ENCODE assay signal across 23 cellular contexts in the genomic region with DNA sequence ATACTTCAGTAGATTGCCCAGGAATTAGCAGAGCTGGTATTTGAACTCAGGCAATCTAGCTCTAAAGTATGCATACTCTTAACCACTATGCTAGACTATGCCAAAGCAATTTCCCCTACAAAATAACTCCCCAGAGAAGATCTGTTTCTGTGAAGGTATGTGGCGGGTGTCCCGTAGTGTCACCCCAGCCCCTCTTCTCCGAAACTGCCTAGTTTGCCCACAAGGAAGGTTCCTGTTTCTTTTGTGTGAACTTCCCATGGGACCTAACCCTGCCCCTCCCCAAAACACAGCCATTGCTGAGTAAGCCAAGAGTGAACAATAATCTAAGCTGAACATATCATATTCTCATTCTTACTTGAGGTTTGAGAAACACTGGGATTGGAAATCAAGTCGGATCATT.
"Had no signal": no experiment of that assay in that cellular context is flagged by ENCODE, and none has a peak within 500 bp of the region (broad histone marks: within the 10 kb centered on the region; RNA-seq: fewer than 3 reads in every experiment).

No MANE protein-coding gene starts in this region.

- H3K4me2 ChIP-seq: neural progenitor cell had no signal

- H3K4me1 Mint-ChIP-seq: brain, neural progenitor cell had no signal

- H3K36me3 ChIP-seq: lower lobe of right lung, neural progenitor cell, right lobe of liver, WERI-Rb-1 had no signal

- H3K9me3 ChIP-seq: right lobe of liver, testis had no signal

- H3K27me3 Mint-ChIP-seq: activated CD8-positive, alpha-beta memory T cell treated with anti-CD3 and anti-CD28 coated beads, Interleukin-2, amount 10 ng/mL, durations not matched to agents 7 days and 5 days; brain; type B pancreatic cell had no signal

- H3K27ac ChIP-seq: foreskin keratinocyte, lower lobe of right lung, neural progenitor cell, right lobe of liver, skin epidermis, testis, WERI-Rb-1 had no signal

- DNase-seq: activated CD4-positive, alpha-beta T cell treated with anti-CD3 and anti-CD28 coated beads for 1 hour; activated CD4-positive, alpha-beta T cell treated with anti-CD3 and anti-CD28 coated beads, Interleukin-2, amount 50 U/mL, for 4 hours; activated CD8-positive, alpha-beta memory T cell treated with anti-CD3 and anti-CD28 coated beads, Interleukin-2, amount 10 ng/mL, durations not matched to agents 7 days and 5 days; activated gamma-delta T cell; activated T-cell treated with anti-CD3 and anti-CD28 coated beads for 4 hours; aorta; foreskin keratinocyte; kidney; lower lobe of right lung; mesendoderm; mucosa of descending colon; posterior cingulate gyrus; right lobe of liver; stimulated activated CD4-positive, alpha-beta T cell treated with anti-CD3 and anti-CD28 coated beads, Interleukin-1b, Interleukin-23, amount 100 ng/mL, for 48 hours; T-helper 1 cell; testis; WERI-Rb-1 had no signal

- H3K27ac Mint-ChIP-seq: activated CD8-positive, alpha-beta memory T cell treated with anti-CD3 and anti-CD28 coated beads, Interleukin-2, amount 10 ng/mL, durations not matched to agents 7 days and 5 days; brain; neural progenitor cell; type B pancreatic cell had no signal

- H3K4me1 ChIP-seq: foreskin keratinocyte, lower lobe of right lung, neural progenitor cell, right lobe of liver, testis had no signal

- H3K4me3 ChIP-seq: lower lobe of right lung, mucosa of descending colon, neural progenitor cell, right lobe of liver, skin epidermis, testis had no signal

- H3K9me3 Mint-ChIP-seq: type B pancreatic cell had no signal

- ATAC-seq: activated CD8-positive, alpha-beta memory T cell treated with anti-CD3 and anti-CD28 coated beads, Interleukin-2, amount 10 ng/mL, durations not matched to agents 7 days and 5 days; activated naive CD4-positive, alpha-beta T cell treated with anti-CD3 and anti-CD28 coated beads, Interleukin-2, amount 50 U/mL, for 72 hours; foreskin keratinocyte; lower lobe of right lung; mucosa of descending colon; right lobe of liver had no signal

- H3K9ac ChIP-seq: neural progenitor cell had no signal

- H3K36me3 Mint-ChIP-seq: brain, type B pancreatic cell had no signal

- FAIRE-seq: kidney, TTC549 had no signal

- H3K27me3 ChIP-seq: foreskin keratinocyte, neural progenitor cell, right lobe of liver, testis had no signal

- H3K4me3 Mint-ChIP-seq: activated CD8-positive, alpha-beta memory T cell treated with anti-CD3 and anti-CD28 coated beads, Interleukin-2, amount 10 ng/mL, durations not matched to agents 7 days and 5 days; brain; neural progenitor cell; type B pancreatic cell had no signal
